Comparison of ENCODE assay signal across 1 cellular context in genomic region chr17:81393684-81394376, GRCh38.
TF ChIP-seq lines count a peak whose summit lies in the region.

No MANE protein-coding gene starts in this region.

TF ChIP-seq in K562, 482 proteins besides CTCF, POLR2A, EP300 and RAD21 (continued from another document and continues in another):
- TF ChIP-seq, protein P1, sequence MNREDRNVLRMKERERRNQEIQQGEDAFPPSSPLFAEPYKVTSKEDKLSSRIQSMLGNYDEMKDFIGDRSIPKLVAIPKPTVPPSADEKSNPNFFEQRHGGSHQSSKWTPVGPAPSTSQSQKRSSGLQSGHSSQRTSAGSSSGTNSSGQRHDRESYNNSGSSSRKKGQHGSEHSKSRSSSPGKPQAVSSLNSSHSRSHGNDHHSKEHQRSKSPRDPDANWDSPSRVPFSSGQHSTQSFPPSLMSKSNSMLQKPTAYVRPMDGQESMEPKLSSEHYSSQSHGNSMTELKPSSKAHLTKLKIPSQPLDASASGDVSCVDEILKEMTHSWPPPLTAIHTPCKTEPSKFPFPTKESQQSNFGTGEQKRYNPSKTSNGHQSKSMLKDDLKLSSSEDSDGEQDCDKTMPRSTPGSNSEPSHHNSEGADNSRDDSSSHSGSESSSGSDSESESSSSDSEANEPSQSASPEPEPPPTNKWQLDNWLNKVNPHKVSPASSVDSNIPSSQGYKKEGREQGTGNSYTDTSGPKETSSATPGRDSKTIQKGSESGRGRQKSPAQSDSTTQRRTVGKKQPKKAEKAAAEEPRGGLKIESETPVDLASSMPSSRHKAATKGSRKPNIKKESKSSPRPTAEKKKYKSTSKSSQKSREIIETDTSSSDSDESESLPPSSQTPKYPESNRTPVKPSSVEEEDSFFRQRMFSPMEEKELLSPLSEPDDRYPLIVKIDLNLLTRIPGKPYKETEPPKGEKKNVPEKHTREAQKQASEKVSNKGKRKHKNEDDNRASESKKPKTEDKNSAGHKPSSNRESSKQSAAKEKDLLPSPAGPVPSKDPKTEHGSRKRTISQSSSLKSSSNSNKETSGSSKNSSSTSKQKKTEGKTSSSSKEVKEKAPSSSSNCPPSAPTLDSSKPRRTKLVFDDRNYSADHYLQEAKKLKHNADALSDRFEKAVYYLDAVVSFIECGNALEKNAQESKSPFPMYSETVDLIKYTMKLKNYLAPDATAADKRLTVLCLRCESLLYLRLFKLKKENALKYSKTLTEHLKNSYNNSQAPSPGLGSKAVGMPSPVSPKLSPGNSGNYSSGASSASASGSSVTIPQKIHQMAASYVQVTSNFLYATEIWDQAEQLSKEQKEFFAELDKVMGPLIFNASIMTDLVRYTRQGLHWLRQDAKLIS (CRISPR knock-in tag; IDR thresholded peaks at IDR 0.05): peak; percentile 63; the same call in 1 of the 2 replicates
- no peak for TF ChIP-seq TSC22D4 (tag; IDR thresholded peaks at IDR 0.05)
- no peak for TF ChIP-seq EHMT2 (IDR thresholded peaks at IDR 0.05)
- no peak for TF ChIP-seq RBM17 (IDR thresholded peaks at IDR 0.05; ENCODE audit: borderline replicate concordance, low read depth, low read length)
- TF ChIP-seq ZNF239 (CRISPR knock-in tag; IDR thresholded peaks at IDR 0.05): 0 out of 2 replicates have a peak, but pooled peaks have one; percentile 24
- TF ChIP-seq STAT5A (IDR thresholded peaks at IDR 0.05; ENCODE audit: borderline replicate concordance, low read length): peak; percentile 41; the same call in 1 of the 2 replicates
- TF ChIP-seq ARID3B (CRISPR knock-in tag; IDR thresholded peaks at IDR 0.05; ENCODE audit: borderline replicate concordance): no peak
- no peak for TF ChIP-seq ZBTB17 (CRISPR knock-in tag; IDR thresholded peaks at IDR 0.05)
- no peak for TF ChIP-seq ZNF507 (tag; conservative IDR thresholded peaks at IDR 0.05)
- TF ChIP-seq, protein P2, sequence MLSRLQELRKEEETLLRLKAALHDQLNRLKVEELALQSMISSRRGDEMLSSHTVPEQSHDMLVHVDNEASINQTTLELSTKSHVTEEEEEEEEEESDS (CRISPR knock-in tag; IDR thresholded peaks at IDR 0.05): no peak
- peak in 1 of 2 experiments; percentile 77 for TF ChIP-seq AFF1 (IDR thresholded peaks at IDR 0.05; ENCODE audit: low read depth in 1 of 2, partially characterized antibody in 2 of 2)
- TF ChIP-seq COPS2 (conservative IDR thresholded peaks at IDR 0.05): no peak
- peak; percentile 20; the same call in 1 of the 2 replicates for TF ChIP-seq CREB1 (IDR thresholded peaks at IDR 0.05)
- peak; percentile 63; the same call in 1 of the 2 replicates for TF ChIP-seq CREB1 (CRISPR knock-in tag; IDR thresholded peaks at IDR 0.05)
- no peak for TF ChIP-seq NR2C1 (IDR thresholded peaks at IDR 0.05)
- peak; percentile 46; the same call in 1 of the 2 replicates for TF ChIP-seq NR2C1 (tag; IDR thresholded peaks at IDR 0.05)
- TF ChIP-seq GABPB1 (CRISPR knock-in tag; IDR thresholded peaks at IDR 0.05): 0 out of 2 replicates have a peak, but pooled peaks have one; percentile 52
- peak; percentile 42 for TF ChIP-seq CBFA2T3 (IDR thresholded peaks at IDR 0.05)
- TF ChIP-seq PHB (CRISPR knock-in tag; IDR thresholded peaks at IDR 0.05): no peak
- TF ChIP-seq ZNF830 (CRISPR knock-in tag; IDR thresholded peaks at IDR 0.05): no peak
- peak; percentile 85 for TF ChIP-seq ZNF384 (IDR thresholded peaks at IDR 0.05; ENCODE audit: low read depth, low read length)
- TF ChIP-seq, protein P3, sequence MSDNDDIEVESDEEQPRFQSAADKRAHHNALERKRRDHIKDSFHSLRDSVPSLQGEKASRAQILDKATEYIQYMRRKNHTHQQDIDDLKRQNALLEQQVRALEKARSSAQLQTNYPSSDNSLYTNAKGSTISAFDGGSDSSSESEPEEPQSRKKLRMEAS (CRISPR knock-in tag; IDR thresholded peaks at IDR 0.05): peak; percentile 22; the same call in 1 of the 2 replicates
- TF ChIP-seq HOMEZ (CRISPR knock-in tag; IDR thresholded peaks at IDR 0.05): no peak
- TF ChIP-seq SMARCB1 (IDR thresholded peaks at IDR 0.05; ENCODE audit: insufficient read length, low read depth): no peak
- TF ChIP-seq, protein P4, sequence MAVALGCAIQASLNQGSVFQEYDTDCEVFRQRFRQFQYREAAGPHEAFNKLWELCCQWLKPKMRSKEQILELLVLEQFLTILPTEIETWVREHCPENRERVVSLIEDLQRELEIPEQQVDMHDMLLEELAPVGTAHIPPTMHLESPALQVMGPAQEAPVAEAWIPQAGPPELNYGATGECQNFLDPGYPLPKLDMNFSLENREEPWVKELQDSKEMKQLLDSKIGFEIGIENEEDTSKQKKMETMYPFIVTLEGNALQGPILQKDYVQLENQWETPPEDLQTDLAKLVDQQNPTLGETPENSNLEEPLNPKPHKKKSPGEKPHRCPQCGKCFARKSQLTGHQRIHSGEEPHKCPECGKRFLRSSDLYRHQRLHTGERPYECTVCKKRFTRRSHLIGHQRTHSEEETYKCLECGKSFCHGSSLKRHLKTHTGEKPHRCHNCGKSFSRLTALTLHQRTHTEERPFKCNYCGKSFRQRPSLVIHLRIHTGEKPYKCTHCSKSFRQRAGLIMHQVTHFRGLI (CRISPR knock-in tag; IDR thresholded peaks at IDR 0.05): no peak
- no peak for TF ChIP-seq IRF1 (CRISPR knock-in tag; IDR thresholded peaks at IDR 0.05; ENCODE audit: borderline replicate concordance)
- peak; percentile 94 for TF ChIP-seq XRCC5 (IDR thresholded peaks at IDR 0.05; ENCODE audit: low read depth, low read length)
- TF ChIP-seq E2F3 (CRISPR knock-in tag; IDR thresholded peaks at IDR 0.05): 0 out of 2 replicates have a peak, but pooled peaks have one; percentile 33
- TF ChIP-seq PTRF (tag; IDR thresholded peaks at IDR 0.05): no peak
- peak; percentile 90 for TF ChIP-seq SOX6 (IDR thresholded peaks at IDR 0.05)
- TF ChIP-seq ZNF140 (CRISPR knock-in tag; IDR thresholded peaks at IDR 0.05): no peak
- TF ChIP-seq BRF1 (IDR thresholded peaks at IDR 0.05; ENCODE audit: borderline replicate concordance, extremely low read depth, insufficient read length): no peak
- TF ChIP-seq ZNF766 (CRISPR knock-in tag; conservative IDR thresholded peaks at IDR 0.05): peak; percentile 41; the same call in 1 of the 2 replicates
- TF ChIP-seq MLX (CRISPR knock-in tag; conservative IDR thresholded peaks at IDR 0.05): no peak
- TF ChIP-seq ZNF561 (CRISPR knock-in tag; conservative IDR thresholded peaks at IDR 0.05): no peak
- TF ChIP-seq, protein P5, sequence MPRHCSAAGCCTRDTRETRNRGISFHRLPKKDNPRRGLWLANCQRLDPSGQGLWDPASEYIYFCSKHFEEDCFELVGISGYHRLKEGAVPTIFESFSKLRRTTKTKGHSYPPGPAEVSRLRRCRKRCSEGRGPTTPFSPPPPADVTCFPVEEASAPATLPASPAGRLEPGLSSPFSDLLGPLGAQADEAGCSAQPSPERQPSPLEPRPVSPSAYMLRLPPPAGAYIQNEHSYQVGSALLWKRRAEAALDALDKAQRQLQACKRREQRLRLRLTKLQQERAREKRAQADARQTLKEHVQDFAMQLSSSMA (CRISPR knock-in tag; IDR thresholded peaks at IDR 0.05): no peak
- TF ChIP-seq, protein P6, sequence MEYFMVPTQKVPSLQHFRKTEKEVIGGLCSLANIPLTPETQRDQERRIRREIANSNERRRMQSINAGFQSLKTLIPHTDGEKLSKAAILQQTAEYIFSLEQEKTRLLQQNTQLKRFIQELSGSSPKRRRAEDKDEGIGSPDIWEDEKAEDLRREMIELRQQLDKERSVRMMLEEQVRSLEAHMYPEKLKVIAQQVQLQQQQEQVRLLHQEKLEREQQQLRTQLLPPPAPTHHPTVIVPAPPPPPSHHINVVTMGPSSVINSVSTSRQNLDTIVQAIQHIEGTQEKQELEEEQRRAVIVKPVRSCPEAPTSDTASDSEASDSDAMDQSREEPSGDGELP (CRISPR knock-in tag; IDR thresholded peaks at IDR 0.05; ENCODE audit: borderline replicate concordance): peak; percentile 90
- TF ChIP-seq PRMT5 (CRISPR knock-in tag; IDR thresholded peaks at IDR 0.05): no peak
- TF ChIP-seq HDAC1 (IDR thresholded peaks at IDR 0.05): peak in 1 of 2 experiments; percentile 76; a peak in 1 of 4 replicates
- TF ChIP-seq FOXK2 (conservative IDR thresholded peaks at IDR 0.05 in 1 of 2, IDR thresholded peaks at IDR 0.05 in 1 of 2; ENCODE audit: low read depth in 2 of 2): peak; percentile 99 to 100
